In the genomic region with DNA sequence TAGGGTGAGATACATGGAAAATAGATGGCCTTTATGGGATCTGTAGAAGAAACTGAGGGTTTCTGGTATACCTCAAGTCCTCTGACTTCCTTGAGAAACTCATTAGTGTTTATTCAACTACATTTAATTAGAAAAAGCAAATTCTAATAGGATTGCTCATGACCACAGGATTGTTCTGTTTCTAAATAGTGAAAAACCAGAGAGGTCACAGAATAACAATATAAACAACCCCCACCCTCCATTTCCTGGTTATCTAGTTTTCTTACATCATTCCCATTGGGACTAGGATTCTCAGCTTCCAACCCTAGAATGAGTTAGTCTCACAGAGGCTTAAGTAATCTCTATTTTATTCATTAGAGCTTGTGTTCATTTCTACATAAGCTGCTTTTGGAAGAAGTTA, we compare ENCODE assay signal across 12 cellular contexts. TPM values are rescaled to one million over a fixed set of nuclear protein-coding genes. Genes with fewer than 3 reads are reported as not detected.
A peak's percentile ranks its signal among the peaks of the same experiment; 100 is the strongest.
DNase-seq lines count a peak whose midpoint lies in the region; ATAC-seq and TF ChIP-seq lines count a peak whose summit lies in the region.
"Had no signal": no experiment of that assay in that cellular context is flagged by ENCODE, and none has a peak within 500 bp of the region (broad histone marks: within the 10 kb centered on the region; RNA-seq: fewer than 3 reads in every experiment).

No MANE protein-coding gene starts in this region.

- DNase-seq in GM04503 (ENCODE audit: low read depth) (peak; percentile 81), fibroblast of pulmonary artery (ENCODE audit: low read depth) (peak; percentile 79), stromal cell of bone marrow (ENCODE audit: low read depth) (peak; percentile 74), NCI-H226 (no peak), omental fat pad (ENCODE audit: low spot score) (no peak)
- DNase-seq in activated naive CD8-positive, alpha-beta T cell treated with anti-CD3 and anti-CD28 coated beads, Interleukin-2, amount 50 U/mL, for 24 hours = no peak
- DNase-seq: activated CD4-positive, alpha-beta T cell treated with anti-CD3 and anti-CD28 coated beads, Interleukin-2, amount 10 ng/mL, durations not matched to agents 24 days and 14 days; activated effector memory CD4-positive, alpha-beta T cell treated with anti-CD3 and anti-CD28 coated beads, Interleukin-2, amount 50 U/mL, for 16 hours; heart left ventricle; stimulated activated CD4-positive, alpha-beta T cell treated with anti-CD3 and anti-CD28 coated beads, Interleukin-4, amount 100 ng/mL, for 24 hours had no signal

- peaks cover 9% of the 10 kb centered on the region for H3K4me1 Mint-ChIP-seq in activated naive CD8-positive, alpha-beta T cell treated with anti-CD3 and anti-CD28 coated beads, Interleukin-2, amount 50 U/mL, for 24 hours

- H3K27ac Mint-ChIP-seq in activated naive CD8-positive, alpha-beta T cell treated with anti-CD3 and anti-CD28 coated beads, Interleukin-2, amount 50 U/mL, for 24 hours = peak overlapping the region; percentile 41

- no peaks in the 10 kb centered on the region for H3K9me3 Mint-ChIP-seq in activated naive CD8-positive, alpha-beta T cell treated with anti-CD3 and anti-CD28 coated beads, Interleukin-2, amount 50 U/mL, for 24 hours
- H3K9me3 Mint-ChIP-seq: activated CD4-positive, alpha-beta T cell treated with anti-CD3 and anti-CD28 coated beads, Interleukin-2, amount 10 ng/mL, durations not matched to agents 24 days and 14 days had no signal

- TF ChIP-seq CTCF in fibroblast of pulmonary artery (IDR thresholded peaks at IDR 0.05; ENCODE audit: low read length, missing control alignments) (no peak), omental fat pad (IDR thresholded peaks at IDR 0.05) (no peak)

- no peak overlapping the region for H3K4me3 Mint-ChIP-seq in activated naive CD8-positive, alpha-beta T cell treated with anti-CD3 and anti-CD28 coated beads, Interleukin-2, amount 50 U/mL, for 24 hours
- H3K4me3 Mint-ChIP-seq: activated CD4-positive, alpha-beta T cell treated with anti-CD3 and anti-CD28 coated beads, Interleukin-2, amount 10 ng/mL, durations not matched to agents 24 days and 14 days had no signal

- ATAC-seq in activated naive CD8-positive, alpha-beta T cell treated with anti-CD3 and anti-CD28 coated beads, Interleukin-2, amount 50 U/mL, for 24 hours = no peak
- ATAC-seq in omental fat pad (ENCODE audit: low FRiP score) (no peak), GM18520 (IDR thresholded peaks at IDR 0.05; ENCODE audit: unreplicated experiment) (no peak)

- peaks cover 85% of the 10 kb centered on the region for H3K36me3 Mint-ChIP-seq in activated naive CD8-positive, alpha-beta T cell treated with anti-CD3 and anti-CD28 coated beads, Interleukin-2, amount 50 U/mL, for 24 hours (ENCODE audit: low read depth)

- no peak overlapping the region for H3K4me3 ChIP-seq in fibroblast of pulmonary artery (replicated peaks; ENCODE audit: low read depth, low read length)
- H3K4me3 ChIP-seq: coronary artery, heart left ventricle had no signal

- H3K27me3 Mint-ChIP-seq in activated naive CD8-positive, alpha-beta T cell treated with anti-CD3 and anti-CD28 coated beads, Interleukin-2, amount 50 U/mL, for 24 hours = no peaks in the 10 kb centered on the region
- H3K27me3 Mint-ChIP-seq: activated CD4-positive, alpha-beta T cell treated with anti-CD3 and anti-CD28 coated beads, Interleukin-2, amount 10 ng/mL, durations not matched to agents 24 days and 14 days had no signal

RNA-seq across cellular contexts. Expression of a gene that starts 30.0 kb away (rescaled TPM):
- 100 to 1,000 TPM in 2 of 4 donors, 10 to 100 TPM in 2; 84.2 to 118 (median 95.6) TPM for total RNA-seq in omental fat pad

RNA-seq across cellular contexts. Expression of a gene that starts 30.3 kb away (rescaled TPM):
- 10 to 100 TPM; 23.3 to 59.1 (median 29.6) TPM for total RNA-seq in omental fat pad

Comparison
In these comparisons a context has a peak if more than half of its experiments do, and no peak if none do; other contexts are left out.
1. DNase-seq: peak in GM04503 (single experiment), fibroblast of pulmonary artery (single experiment) and stromal cell of bone marrow (single experiment); none in activated naive CD8-positive, alpha-beta T cell treated with anti-CD3 and anti-CD28 coated beads, Interleukin-2, amount 50 U/mL, for 24 hours (single experiment), NCI-H226 (single experiment) and omental fat pad (single experiment).